25 cellular contexts compared by ENCODE assay signal in the genomic region with DNA sequence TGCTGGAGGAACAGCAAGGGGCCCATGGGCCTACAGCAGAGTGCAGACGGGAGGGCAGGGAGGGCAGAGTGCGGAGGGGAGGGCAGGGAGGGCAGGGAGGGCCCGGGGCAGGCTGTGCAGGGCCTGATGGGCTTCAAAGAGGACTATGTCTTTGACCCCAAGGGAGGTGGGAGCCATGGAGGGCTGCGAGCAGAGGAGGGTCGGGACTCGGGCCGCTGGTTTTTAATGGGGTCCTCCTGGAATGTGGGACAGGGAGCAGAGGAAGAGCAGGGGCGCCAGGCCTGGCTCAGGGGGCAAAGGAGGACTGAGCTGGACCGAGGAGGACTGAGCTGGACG. TPM values are rescaled to one million over a fixed set of nuclear protein-coding genes. Genes with fewer than 3 reads are reported as not detected.
DNase-seq lines count a peak whose midpoint lies in the region; ATAC-seq and TF ChIP-seq lines count a peak whose summit lies in the region.
"Had no signal": no experiment of that assay in that cellular context is flagged by ENCODE, and none has a peak within 500 bp of the region (broad histone marks: within the 10 kb centered on the region; RNA-seq: fewer than 3 reads in every experiment).

No MANE protein-coding gene starts in this region.

- no peak overlapping the region for H3K27ac Mint-ChIP-seq in neural progenitor cell
- no peak overlapping the region for H3K27ac Mint-ChIP-seq in T-helper 2 cell treated with Interferon-gamma antibody and Interleukin-4, amounts not matched to agents 5 μg/mL and 100 μg/mL, for 36 hours

- DNase-seq in esophagus muscularis mucosa (ENCODE audit: extremely low spot score) (no peak), neural progenitor cell (ENCODE audit: low spot score) (no peak), NCI-H82 (lab: John Stamatoyannopoulos, UW) (no peak), foreskin keratinocyte (no peak), NCI-H2107 (lab: John Stamatoyannopoulos, UW) (no peak)
- DNase-seq in T-helper 2 cell treated with Interferon-gamma antibody and Interleukin-4, amounts not matched to agents 5 μg/mL and 100 μg/mL, for 36 hours (ENCODE audit: low spot score): no peak
- DNase-seq: Caco-2, DND-41, GM23248, KBM-7, NCI-H1092, NCI-H1436, NCI-H1930, NCI-H2227 treated with DMSO at 0.1 percent for 48 hours, NCI-H510A, SHP77 treated with DMSO at 0.1 percent for 48 hours had no signal

- peaks cover 17% of the 10 kb centered on the region for H3K4me1 Mint-ChIP-seq in neural progenitor cell
- H3K4me1 Mint-ChIP-seq in T-helper 2 cell treated with Interferon-gamma antibody and Interleukin-4, amounts not matched to agents 5 μg/mL and 100 μg/mL, for 36 hours (ENCODE audit: low read depth): peaks cover 14% of the 10 kb centered on the region

- TF ChIP-seq CTCF in OCI-LY3 (IDR thresholded peaks at IDR 0.05; ENCODE audit: low read depth, low read length): no peak
- TF ChIP-seq CTCF in esophagus muscularis mucosa (IDR thresholded peaks at IDR 0.05): no peak
- TF ChIP-seq CTCF in neural progenitor cell (IDR thresholded peaks at IDR 0.05): no peak
- TF ChIP-seq CTCF in foreskin keratinocyte (conservative IDR thresholded peaks at IDR 0.05): no peak

- H3K79me2 ChIP-seq in OCI-LY3 (ENCODE audit: low read length): peaks cover 85% of the 10 kb centered on the region
- H3K79me2 ChIP-seq in neural progenitor cell (ENCODE audit: low read depth): peaks cover 78% of the 10 kb centered on the region

- TF ChIP-seq POLR2A in esophagus muscularis mucosa (IDR thresholded peaks at IDR 0.05; ENCODE audit: low read depth): no peak

- H3K27me3 Mint-ChIP-seq in neural progenitor cell (ENCODE audit: insufficient read depth, low read depth): peaks cover 2% of the 10 kb centered on the region
- no peaks in the 10 kb centered on the region for H3K27me3 Mint-ChIP-seq in T-helper 2 cell treated with Interferon-gamma antibody and Interleukin-4, amounts not matched to agents 5 μg/mL and 100 μg/mL, for 36 hours (ENCODE audit: low read depth)
- H3K27me3 Mint-ChIP-seq: CD4-positive, alpha-beta memory T cell had no signal

- H3K4me3 ChIP-seq in OCI-LY3 (ENCODE audit: low read length) (peak overlapping the region; percentile 19; the same call in 1 of the 2 replicates), esophagus muscularis mucosa (no peak overlapping the region), neural progenitor cell (no peak overlapping the region), stomach smooth muscle (ENCODE audit: low read length in 2 of 2) (no peak overlapping the region)
- H3K4me3 ChIP-seq: GM12878, GM23248, HAP-1 had no signal

- H3K27me3 ChIP-seq in OCI-LY3 (ENCODE audit: low read depth, low read length) (no peaks in the 10 kb centered on the region), esophagus muscularis mucosa (no peaks in the 10 kb centered on the region), neural progenitor cell (no peaks in the 10 kb centered on the region), stomach smooth muscle (ENCODE audit: control insufficient read depth in 1 of 2, insufficient read depth in 2 of 2, low read length in 2 of 2) (no peaks in the 10 kb centered on the region), foreskin keratinocyte (no peaks in the 10 kb centered on the region)

- peaks cover under 1% of the 10 kb centered on the region for H3K36me3 Mint-ChIP-seq in neural progenitor cell
- H3K36me3 Mint-ChIP-seq in T-helper 2 cell treated with Interferon-gamma antibody and Interleukin-4, amounts not matched to agents 5 μg/mL and 100 μg/mL, for 36 hours (ENCODE audit: low read depth): no peaks in the 10 kb centered on the region

- H4K20me1 ChIP-seq in OCI-LY3 (ENCODE audit: insufficient read depth, low read length) (peaks cover 53% of the 10 kb centered on the region), neural progenitor cell (ENCODE audit: low read depth) (peaks cover 74% of the 10 kb centered on the region)

- peaks cover 7% of the 10 kb centered on the region for H3K36me3 ChIP-seq in OCI-LY3 (replicated peaks; ENCODE audit: low read depth, low read length)
- H3K36me3 ChIP-seq in esophagus muscularis mucosa: peaks cover 0 to 13% (median 7%) of the 10 kb centered on the region in 4 donors
- no peaks in the 10 kb centered on the region for H3K36me3 ChIP-seq in neural progenitor cell
- peaks cover 0 to 3% of the 10 kb centered on the region in 2 donors for H3K36me3 ChIP-seq in stomach smooth muscle (ENCODE audit: control insufficient read depth in 2 of 2, insufficient read depth in 2 of 2, low read length in 2 of 2)
- H3K36me3 ChIP-seq: HAP-1 had no signal

- H3K9me3 ChIP-seq in OCI-LY3 (ENCODE audit: insufficient read depth, low read length): no peaks in the 10 kb centered on the region
- no peaks in the 10 kb centered on the region for H3K9me3 ChIP-seq in esophagus muscularis mucosa
- H3K9me3 ChIP-seq in neural progenitor cell (ENCODE audit: low read depth): no peaks in the 10 kb centered on the region
- no peaks in the 10 kb centered on the region for H3K9me3 ChIP-seq in stomach smooth muscle (ENCODE audit: control insufficient read depth in 2 of 2, low read length in 2 of 2)
- H3K9me3 ChIP-seq: Caco-2, HAP-1 had no signal

- 88% methylated on average over 9 of the region's 10 CpGs for WGBS in esophagus muscularis mucosa

- H3K9ac ChIP-seq in OCI-LY3 (ENCODE audit: low read length): no peak overlapping the region; the same call in 1 of the 2 replicates
- no peak overlapping the region for H3K9ac ChIP-seq in neural progenitor cell
- H3K9ac ChIP-seq in stomach smooth muscle (ENCODE audit: low read length in 2 of 2): no peak overlapping the region
- H3K9ac ChIP-seq: GM23248 had no signal

- intact Hi-C loops in esophagus muscularis mucosa (cut with DNase I): no loop called here

- no peaks in the 10 kb centered on the region for H3K9me3 Mint-ChIP-seq in neural progenitor cell
- H3K9me3 Mint-ChIP-seq in T-helper 2 cell treated with Interferon-gamma antibody and Interleukin-4, amounts not matched to agents 5 μg/mL and 100 μg/mL, for 36 hours: peaks cover under 1% of the 10 kb centered on the region
- H3K9me3 Mint-ChIP-seq: CD4-positive, alpha-beta memory T cell had no signal

- peaks cover 8% of the 10 kb centered on the region for H3F3A ChIP-seq in neural progenitor cell (ENCODE audit: low read depth)

- no peak for ATAC-seq in foreskin keratinocyte
- ATAC-seq: GM12878 had no signal

- peak overlapping the region; percentile 95; the same call in 1 of the 2 replicates for H3K4me2 ChIP-seq in OCI-LY3 (ENCODE audit: low read length)
- H3K4me2 ChIP-seq in neural progenitor cell: no peak overlapping the region

- H3K4me3 Mint-ChIP-seq in neural progenitor cell: peak overlapping the region; percentile 27
- H3K4me3 Mint-ChIP-seq in T-helper 2 cell treated with Interferon-gamma antibody and Interleukin-4, amounts not matched to agents 5 μg/mL and 100 μg/mL, for 36 hours: no peak overlapping the region

- H2AFZ ChIP-seq in OCI-LY3 (ENCODE audit: low read depth, low read length) (no peak overlapping the region), neural progenitor cell (replicated peaks) (no peak overlapping the region)
- H2AFZ ChIP-seq: GM23248 had no signal

- H3K27ac ChIP-seq in OCI-LY3 (ENCODE audit: low read length) (peak overlapping the region; percentile 88; the same call in 1 of the 2 replicates), esophagus muscularis mucosa (replicated peaks in 1 of 4) (peak overlapping the region; percentile 93 to 99 (median 96)), neural progenitor cell (no peak overlapping the region), stomach smooth muscle (ENCODE audit: low read length) (peak overlapping the region; percentile 84), foreskin keratinocyte (no peak overlapping the region)
- H3K27ac ChIP-seq: GM23248, RWPE1 had no signal

- H3K4me1 ChIP-seq in OCI-LY3 (ENCODE audit: low read length) (peaks cover 34% of the 10 kb centered on the region), esophagus muscularis mucosa (peaks cover 31 to 86% (median 76%) of the 10 kb centered on the region in 4 donors), neural progenitor cell (peaks cover 9% of the 10 kb centered on the region), stomach smooth muscle (ENCODE audit: control insufficient read depth, insufficient read depth, low read length) (peaks cover 57% of the 10 kb centered on the region), foreskin keratinocyte (no peaks in the 10 kb centered on the region)
- H3K4me1 ChIP-seq: Caco-2 had no signal

- no peak for TF ChIP-seq EP300 in esophagus muscularis mucosa (IDR thresholded peaks at IDR 0.05)

RNA-seq across cellular contexts. Expression of a gene that starts 3.6 kb away (rescaled TPM):
- total RNA-seq in esophagus muscularis mucosa (100 to 1,000 TPM in 2 of 4 donors, 10 to 100 TPM in 2; 73.2 to 180 (median 99.9) TPM), neural progenitor cell (ENCODE audit: low replicate concordance) (8.6 and 26.6 TPM in 2 replicates), foreskin keratinocyte (15.5 and 16.3 TPM in 2 replicates)
- polyA plus RNA-seq in foreskin keratinocyte: 10.0 and 11.6 TPM in 2 replicates

RNA-seq across cellular contexts. Expression of a gene that starts 11.6 kb away (rescaled TPM):
- total RNA-seq in esophagus muscularis mucosa (1 to 10 TPM in 1 of 4 donors, under 1 TPM in 2, not detected in 1; 0.06 to 4.2 (median 0.17) TPM), neural progenitor cell (ENCODE audit: low replicate concordance) (14.7 and 32.5 TPM in 2 replicates), foreskin keratinocyte (not detected in 2 replicates)
- not detected in 2 replicates for polyA plus RNA-seq in foreskin keratinocyte
- total RNA-seq: A673, GM23248, HT1080 had no signal
- polyA plus RNA-seq: BJ, GM23248 had no signal

Comparison
In these comparisons a context has a peak if more than half of its experiments do, and no peak if none do; other contexts are left out.
1. H3K27ac ChIP-seq: peak in OCI-LY3 (single experiment), esophagus muscularis mucosa (4 of 4) and stomach smooth muscle (single experiment); none in neural progenitor cell (single experiment) and foreskin keratinocyte (single experiment).